8 cellular contexts compared by ENCODE assay signal in genomic region chr3:50121416-50122032, GRCh38. TPM values are rescaled to one million over a fixed set of nuclear protein-coding genes. Genes with fewer than 3 reads are reported as not detected.
DNase-seq lines count a peak whose midpoint lies in the region; ATAC-seq and TF ChIP-seq lines count a peak whose summit lies in the region.

No MANE protein-coding gene starts in this region.

- H3K4me2 ChIP-seq in DOHH2 (ENCODE audit: low read length) (no peak overlapping the region), HCT116 (ENCODE audit: low read length) (no peak overlapping the region)

- H3K27me3 ChIP-seq in DOHH2 (ENCODE audit: control insufficient read depth, low read length): no peaks in the 10 kb centered on the region
- no peaks in the 10 kb centered on the region for H3K27me3 ChIP-seq in HCT116 (ENCODE audit: insufficient read depth, low read length)
- H3K27me3 ChIP-seq in lung (ENCODE audit: control insufficient read depth, insufficient read depth): no peaks in the 10 kb centered on the region

- no peak overlapping the region for H3K4me3 Mint-ChIP-seq in activated CD4-positive, alpha-beta T cell treated with anti-CD3 and anti-CD28 coated beads, Interleukin-2, amount 10 ng/mL, durations not matched to agents 24 days and 14 days

- RAD21 ChIA-PET in HCT116 (lab: Charles Lee; ENCODE audit: low non-redundant PET in 1 of 2, low total read pairs in 2 of 2, uncharacterized antibody in 2 of 2, unreplicated experiment in 2 of 2): no interaction called here

- no TSS peak for BruUV-seq in HCT116 (replicated peaks; lab: Mats Ljungman, UMichigan)

- peaks cover 28% of the 10 kb centered on the region for H3K36me3 Mint-ChIP-seq in activated CD4-positive, alpha-beta T cell treated with anti-CD3 and anti-CD28 coated beads, Interleukin-2, amount 10 ng/mL, durations not matched to agents 24 days and 14 days (ENCODE audit: low read depth)

- H3K79me2 ChIP-seq in DOHH2 (ENCODE audit: control insufficient read depth, low read length): no peaks in the 10 kb centered on the region
- no peaks in the 10 kb centered on the region for H3K79me2 ChIP-seq in HCT116 (ENCODE audit: insufficient read depth, low read length)

- no peaks in the 10 kb centered on the region for H3K4me1 Mint-ChIP-seq in activated CD4-positive, alpha-beta T cell treated with anti-CD3 and anti-CD28 coated beads, Interleukin-2, amount 10 ng/mL, durations not matched to agents 24 days and 14 days

- no peaks in the 10 kb centered on the region for H3K9me3 Mint-ChIP-seq in activated CD4-positive, alpha-beta T cell treated with anti-CD3 and anti-CD28 coated beads, Interleukin-2, amount 10 ng/mL, durations not matched to agents 24 days and 14 days

- TF ChIP-seq RAD21 in HCT116 (IDR thresholded peaks at IDR 0.05; ENCODE audit: low read depth): peak; percentile 91

- intact Hi-C loops in HCT116 (cut with micrococcal nuclease): loop anchor here (1.0 to 5.0 kb wide), 3 partner anchors 68 to 151 kb away; no protein-coding TSS in a partner anchor
- intact Hi-C loops in activated CD4-positive, alpha-beta T cell treated with anti-CD3 and anti-CD28 coated beads, Interleukin-2, amount 10 ng/mL, durations not matched to agents 24 days and 14 days (cut with micrococcal nuclease): loop anchor here (1.0 kb wide), 2 partner anchors 68 to 105 kb away; no protein-coding TSS in a partner anchor

- no peak overlapping the region for H3K9ac ChIP-seq in HCT116 (ENCODE audit: low read length)

- H3K36me3 ChIP-seq in DOHH2 (ENCODE audit: control insufficient read depth, low read length): peaks cover 45% of the 10 kb centered on the region
- peaks cover 28 to 30% of the 10 kb centered on the region in 2 experiments for H3K36me3 ChIP-seq in HCT116 (ENCODE audit: control insufficient read depth in 1 of 2, insufficient read depth in 2 of 2, low read length in 2 of 2)
- H3K36me3 ChIP-seq in lung (ENCODE audit: control insufficient read depth in 2 of 2, insufficient read depth in 2 of 2, low read length in 2 of 2): peaks cover 22 to 36% of the 10 kb centered on the region in 2 donors

- 32 to 38% methylated on average over 11 of the region's 11 CpGs for WGBS in lung, 2 donors

- H3K9me2 ChIP-seq in DOHH2 (replicated peaks; ENCODE audit: control insufficient read depth, low read length) (no peaks in the 10 kb centered on the region), HCT116 (ENCODE audit: insufficient read depth) (no peaks in the 10 kb centered on the region)

- H4K20me1 ChIP-seq in DOHH2 (ENCODE audit: control insufficient read depth, insufficient read depth, low read depth, low read length) (no peaks in the 10 kb centered on the region), HCT116 (ENCODE audit: insufficient read depth) (no peaks in the 10 kb centered on the region)

- TF ChIP-seq POLR2A in HCT116 (IDR thresholded peaks at IDR 0.05; ENCODE audit: borderline replicate concordance, extremely low read depth, insufficient read depth, insufficient read length): no peak

- no peaks in the 10 kb centered on the region for H3K9me3 ChIP-seq in DOHH2 (ENCODE audit: control insufficient read depth, insufficient read depth, low read length)
- no peaks in the 10 kb centered on the region for H3K9me3 ChIP-seq in HCT116 (ENCODE audit: control insufficient read depth in 1 of 2, insufficient read depth in 1 of 2, low read depth in 1 of 2, low read length in 2 of 2)
- H3K9me3 ChIP-seq in lung (ENCODE audit: control insufficient read depth in 2 of 2, insufficient read depth in 1 of 2, low read length in 1 of 2): no peaks in the 10 kb centered on the region

- H2AFZ ChIP-seq in HCT116 (ENCODE audit: low read depth, low read length, poor library complexity, severe bottlenecking): no peak overlapping the region

- H3K27ac ChIP-seq in DOHH2 (ENCODE audit: low read depth, low read length) (no peak overlapping the region), HCT116 (ENCODE audit: low read depth, low read length) (no peak overlapping the region), lung (ENCODE audit: low read depth in 1 of 2, low read length in 1 of 2) (no peak overlapping the region)

- H3K4me1 ChIP-seq in DOHH2 (ENCODE audit: control insufficient read depth, low read length) (no peaks in the 10 kb centered on the region), HCT116 (ENCODE audit: control insufficient read depth in 1 of 2, insufficient read depth in 2 of 2, low read length in 2 of 2) (no peaks in the 10 kb centered on the region), lung (ENCODE audit: control insufficient read depth in 2 of 2, insufficient read depth in 2 of 2, low read length in 2 of 2) (peaks cover 0 to 13% of the 10 kb centered on the region in 2 donors)

- peaks cover 13% of the 10 kb centered on the region for H3F3A ChIP-seq in DOHH2 (ENCODE audit: control insufficient read depth, insufficient read depth)

- CTCF ChIA-PET in HCT116 (lab: Charles Lee): interaction anchor here (1.2 to 2.9 kb wide), 3 partner anchors 68 to 105 kb away, joined by 4 to 13 read pairs (median 4); partner anchors contain the start of gene GNAT1

- peak; percentile 94 for ATAC-seq in HCT116
- ATAC-seq in lung (ENCODE audit: insufficient read depth, low FRiP score): peak; percentile 69
- ATAC-seq in HG03039 (IDR thresholded peaks at IDR 0.05; ENCODE audit: unreplicated experiment): no peak

- peak; percentile 56 for DNase-seq in HCT116 (ENCODE audit: low read depth, low spot score)
- DNase-seq in NCI-H446 treated with DMSO at 0.1 percent for 48 hours (lab: John Stamatoyannopoulos, UW): peak; percentile 32
- DNase-seq in activated CD4-positive, alpha-beta T cell treated with anti-CD3 and anti-CD28 coated beads, Interleukin-2, amount 10 ng/mL, durations not matched to agents 24 days and 14 days: peak; percentile 89
- DNase-seq in dermis blood vessel endothelial cell: peak; percentile 93
- DNase-seq in lung (ENCODE audit: low spot score): peak; percentile 76
- peak; percentile 30 for DNase-seq in stimulated activated CD8-positive, alpha-beta memory T cell treated with anti-CD3 and anti-CD28 coated beads, Interleukin-12 subunit alpha, Interleukin-12 subunit beta, amount 100 ng/mL, for 4 hours (ENCODE audit: low read depth)

- H3K27me3 Mint-ChIP-seq in activated CD4-positive, alpha-beta T cell treated with anti-CD3 and anti-CD28 coated beads, Interleukin-2, amount 10 ng/mL, durations not matched to agents 24 days and 14 days: no peaks in the 10 kb centered on the region

- POLR2A ChIA-PET in HCT116 (lab: Charles Lee): no interaction called here

- TF ChIP-seq CTCF in DOHH2 (IDR thresholded peaks at IDR 0.05; ENCODE audit: low read depth, low read length, poor library complexity, severe bottlenecking) (peak; percentile 91), HCT116 (IDR thresholded peaks at IDR 0.05 in 2 of 3, conservative IDR thresholded peaks at IDR 0.05 in 1 of 3; ENCODE audit: borderline replicate concordance in 1 of 3, insufficient read depth in 1 of 3, low read depth in 2 of 3, low read length in 2 of 3) (peak; percentile 81 to 84 (median 82)), lung (IDR thresholded peaks at IDR 0.05; ENCODE audit: control extremely low read depth, extremely low read depth) (peak; percentile 64)

- no peak overlapping the region for H3K4me3 ChIP-seq in DOHH2 (ENCODE audit: low read length)
- no peak overlapping the region for H3K4me3 ChIP-seq in HCT116 (replicated peaks in 1 of 2; ENCODE audit: low read depth in 1 of 2, low read length in 2 of 2)
- H3K4me3 ChIP-seq in lung: no peak overlapping the region

- no peak overlapping the region for H3K27ac Mint-ChIP-seq in activated CD4-positive, alpha-beta T cell treated with anti-CD3 and anti-CD28 coated beads, Interleukin-2, amount 10 ng/mL, durations not matched to agents 24 days and 14 days

TF ChIP-seq in HCT116, 20 proteins besides CTCF, POLR2A, EP300 and RAD21 (continues in another document):
- no peak for TF ChIP-seq MAX (IDR thresholded peaks at IDR 0.05)
- TF ChIP-seq ZFX (IDR thresholded peaks at IDR 0.05): no peak
- TF ChIP-seq CEBPB (IDR thresholded peaks at IDR 0.05; ENCODE audit: low read depth): no peak
- no peak for TF ChIP-seq ZBTB33 (IDR thresholded peaks at IDR 0.05; ENCODE audit: extremely low read depth, insufficient replicate concordance, low read length)
- TF ChIP-seq SRF (IDR thresholded peaks at IDR 0.05; ENCODE audit: low read depth): no peak
- TF ChIP-seq YY1 (IDR thresholded peaks at IDR 0.05; ENCODE audit: extremely low read depth, insufficient replicate concordance, low read depth, low read length): no peak
- no peak for TF ChIP-seq EZH2phosphoT487 (IDR thresholded peaks at IDR 0.05; ENCODE audit: borderline replicate concordance)
- no peak for TF ChIP-seq FOSL1 (IDR thresholded peaks at IDR 0.05; ENCODE audit: low read depth)
- no peak for TF ChIP-seq JUND (IDR thresholded peaks at IDR 0.05)
- no peak for TF ChIP-seq SIN3A (IDR thresholded peaks at IDR 0.05; ENCODE audit: low read depth)

RNA-seq across cellular contexts. Expression of gene RBM5, which starts 32.8 kb away (rescaled TPM):
- total RNA-seq in HCT116 (2021; ENCODE audit: unreplicated experiment) (89.1 TPM), dermis blood vessel endothelial cell (201 and 249 TPM in 2 replicates), lung (100 to 1,000 TPM; 115 to 380 TPM)
- polyA plus RNA-seq in HCT116 (2012): 72.8 and 80.7 TPM in 2 replicates
- total RNA-seq in activated CD4-positive, alpha-beta T cell treated with anti-CD3 and anti-CD28 coated beads, Interleukin-2, amount 10 ng/mL, durations not matched to agents 24 days and 14 days: 154 and 161 TPM in 2 replicates
- polyA plus RNA-seq in lung: 10 to 100 TPM; 71.4 to 74.3 TPM

RNA-seq across cellular contexts. Expression of gene SEMA3F, which starts 33.6 kb away (rescaled TPM):
- total RNA-seq in HCT116 (2021; ENCODE audit: unreplicated experiment) (15.7 TPM), dermis blood vessel endothelial cell (44.6 and 79.4 TPM in 2 replicates), lung (10 to 100 TPM; 27.8 to 54.3 TPM)
- polyA plus RNA-seq in HCT116 (2012): 17.5 and 21.1 TPM in 2 replicates
- total RNA-seq in activated CD4-positive, alpha-beta T cell treated with anti-CD3 and anti-CD28 coated beads, Interleukin-2, amount 10 ng/mL, durations not matched to agents 24 days and 14 days: 0.14 and 0.31 TPM in 2 replicates
- polyA plus RNA-seq in lung: 10 to 100 TPM; 41.6 to 53.1 TPM

Comparison
In these comparisons a context has a peak if more than half of its experiments do, and no peak if none do; other contexts are left out.
1. DNase-seq: peak in every context shown above with its lines; median percentile 93 in dermis blood vessel endothelial cell; 89 in activated CD4-positive, alpha-beta T cell treated with anti-CD3 and anti-CD28 coated beads, Interleukin-2, amount 10 ng/mL, durations not matched to agents 24 days and 14 days; 76 in lung; 56 in HCT116; 32 in NCI-H446 treated with DMSO at 0.1 percent for 48 hours; 30 in stimulated activated CD8-positive, alpha-beta memory T cell treated with anti-CD3 and anti-CD28 coated beads, Interleukin-12 subunit alpha, Interleukin-12 subunit beta, amount 100 ng/mL, for 4 hours.
2. RNA of gene SEMA3F, which starts 33.6 kb away (total RNA-seq): 27.8 to 54.3 TPM in lung, 44.6 to 79.4 TPM in dermis blood vessel endothelial cell and 15.7 TPM in HCT116 (single experiment); 0.14 to 0.31 TPM in activated CD4-positive, alpha-beta T cell treated with anti-CD3 and anti-CD28 coated beads, Interleukin-2, amount 10 ng/mL, durations not matched to agents 24 days and 14 days; every median in the first group is over 10 times any median in the second.
3. Peak in every context shown above with its lines, with median percentiles within 50 percentile points of each other: CTCF ChIP-seq.